Comparison of ENCODE assay signal across 8 cellular contexts in genomic region chr4:8241895-8242696, GRCh38. TPM values are rescaled to one million over a fixed set of nuclear protein-coding genes. Genes with fewer than 3 reads are reported as not detected.
DNase-seq lines count a peak whose midpoint lies in the region; ATAC-seq, FAIRE-seq and TF ChIP-seq lines count a peak whose summit lies in the region.

No MANE protein-coding gene starts in this region.

- DNase-seq in GM10248 (ENCODE audit: extremely low spot score), result peak; percentile 92
- peak; percentile 34 for DNase-seq in NCI-H187 treated with DMSO at 0.1 percent for 48 hours (lab: John Stamatoyannopoulos, UW)
- DNase-seq in activated CD4-positive, CD25-positive, alpha-beta regulatory T cell (lab: John Stamatoyannopoulos, UW), result peak; percentile 66 to 89 (median 75)
- DNase-seq in bronchial epithelial cell (ENCODE audit: low read depth), result peak; percentile 26
- peak; percentile 65 for DNase-seq in kidney glomerular epithelial cell (lab: John Stamatoyannopoulos, UW)
- peak; percentile 57 to 90 for DNase-seq in stimulated activated CD4-positive, alpha-beta T cell treated with anti-CD3 and anti-CD28 coated beads, Interleukin-1b, Interleukin-23, amount 100 ng/mL, for 1 hour (ENCODE audit: low read depth in 2 of 2)

- no peak overlapping the region for H3K4me3 ChIP-seq in bronchial epithelial cell (ENCODE audit: low read depth, low read length)

- H3K27me3 ChIP-seq in bronchial epithelial cell (ENCODE audit: control insufficient read depth, insufficient read depth, low read length), result no peaks in the 10 kb centered on the region

- TF ChIP-seq CTCF in GM10248 (IDR thresholded peaks at IDR 0.05; ENCODE audit: control extremely low read depth, extremely low read depth, low read depth, missing control alignments) (peak; percentile 89), bronchial epithelial cell (IDR thresholded peaks at IDR 0.05; ENCODE audit: insufficient read depth, low read length, severe bottlenecking) (peak; percentile 93)

- POLR2A ChIA-PET in GM10248 (lab: Yijun Ruan, JAX), result no interaction called here

- FAIRE-seq in bronchial epithelial cell (lab: Jason Lieb, UNC), result no peak

- ATAC-seq in HG02571 (IDR thresholded peaks at IDR 0.05; ENCODE audit: unreplicated experiment), result peak; percentile 65
- ATAC-seq in HG03095 (IDR thresholded peaks at IDR 0.05; ENCODE audit: unreplicated experiment), result no peak

- H3K36me3 ChIP-seq in bronchial epithelial cell (ENCODE audit: control insufficient read depth, insufficient read depth, low read length), result peaks cover 22% of the 10 kb centered on the region

- CTCF ChIA-PET in GM10248 (lab: Yijun Ruan, JAX), result interaction anchor here (0.6 to 6.5 kb wide), 37 partner anchors 8 to 355 kb away, joined by 3 to 54 read pairs (median 4); partner anchors contain the start of gene ABLIM2

RNA-seq across cellular contexts. Expression of gene HTRA3, which starts 27.5 kb away (rescaled TPM):
- total RNA-seq in bronchial epithelial cell, result under 0.01 and 0.26 TPM in 2 replicates

RNA-seq across cellular contexts. Expression of gene SH3TC1, which starts 43.0 kb away (rescaled TPM):
- 32.1 and 33.5 TPM in 2 replicates for total RNA-seq in bronchial epithelial cell

Comparison
In these comparisons a context has a peak if more than half of its experiments do, and no peak if none do; other contexts are left out.
1. DNase-seq: peak in every context shown above with its lines; median percentile 92 in GM10248; 75 in activated CD4-positive, CD25-positive, alpha-beta regulatory T cell; 74 in stimulated activated CD4-positive, alpha-beta T cell treated with anti-CD3 and anti-CD28 coated beads, Interleukin-1b, Interleukin-23, amount 100 ng/mL, for 1 hour; 65 in kidney glomerular epithelial cell; 34 in NCI-H187 treated with DMSO at 0.1 percent for 48 hours; 26 in bronchial epithelial cell.